24 cellular contexts compared by ENCODE assay signal in the genomic region with DNA sequence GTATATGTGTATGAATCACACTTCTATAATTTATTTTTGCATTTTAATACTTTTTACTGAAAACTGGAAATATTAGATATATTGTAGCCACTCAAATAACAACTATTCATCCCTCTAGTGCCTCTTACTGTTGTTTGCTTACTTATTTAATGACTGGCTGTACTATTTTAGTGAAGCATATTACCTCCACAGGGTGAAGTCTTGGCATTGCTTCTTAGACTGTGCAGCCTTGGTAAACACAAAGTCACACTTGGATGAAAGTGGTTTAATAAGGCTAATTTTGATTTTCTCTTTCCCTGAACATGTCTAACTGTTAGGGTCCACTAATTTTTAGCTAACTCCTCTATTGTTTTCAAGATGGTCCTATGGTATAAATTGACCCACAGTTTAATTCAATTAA.
"Had no signal": no experiment of that assay in that cellular context is flagged by ENCODE, and none has a peak within 500 bp of the region (broad histone marks: within the 10 kb centered on the region; RNA-seq: fewer than 3 reads in every experiment).

No MANE protein-coding gene starts in this region.

- H3K9me3 Mint-ChIP-seq: nephron progenitor cell, neural progenitor cell, type B pancreatic cell had no signal

- DNase-seq: hypothalamus; immature natural killer cell; kidney; left colon; left ventricle myocardium inferior; mesendoderm; naive B cell; natural killer cell; nephron progenitor cell; occipital lobe; right lobe of liver; stimulated activated CD4-positive, alpha-beta T cell treated with anti-CD3 and anti-CD28 coated beads, Interleukin-1b, Interleukin-23, amount 100 ng/mL, for 48 hours; stimulated activated CD4-positive, alpha-beta T cell treated with anti-CD3 and anti-CD28 coated beads, Interleukin-2, amount 100 ng/mL, for 48 hours; stimulated activated CD4-positive, alpha-beta T cell treated with anti-CD3 and anti-CD28 coated beads, Interleukin-4, amount 100 ng/mL, for 4 hours; stimulated activated CD8-positive, alpha-beta memory T cell treated with anti-CD3 and anti-CD28 coated beads, Interleukin-4, amount 100 ng/mL, for 48 hours; stimulated activated naive CD4-positive, alpha-beta T cell treated with Interleukin-2 at 50 U/mL for 16 hours; stimulated activated naive CD8-positive, alpha-beta T cell treated with anti-CD3 and anti-CD28 coated beads, Interleukin-15, amount 100 ng/mL, for 72 hours; substantia nigra; uterus had no signal

- H3K4me1 Mint-ChIP-seq: immature natural killer cell; mesothelial cell of epicardium; naive B cell; natural killer cell; nephron progenitor cell; stimulated activated memory B cell treated with anti-CD40 and anti-IgM and Interleukin-4, amounts not matched to agents 10 μg/mL and 1 μg/mL and 100 μg/mL, for 72 hours; stimulated activated naive CD8-positive, alpha-beta T cell treated with anti-CD3 and anti-CD28 coated beads, Interleukin-15, amount 100 ng/mL, for 72 hours had no signal

- H3K4me3 Mint-ChIP-seq: immature natural killer cell; mesothelial cell of epicardium; naive B cell; natural killer cell; nephron progenitor cell; neural progenitor cell; stimulated activated memory B cell treated with anti-CD40 and anti-IgM and Interleukin-4, amounts not matched to agents 10 μg/mL and 1 μg/mL and 100 μg/mL, for 72 hours; stimulated activated naive CD8-positive, alpha-beta T cell treated with anti-CD3 and anti-CD28 coated beads, Interleukin-15, amount 100 ng/mL, for 72 hours; type B pancreatic cell had no signal

- H3K27me3 Mint-ChIP-seq: naive B cell; progenitor cell of endocrine pancreas; stimulated activated memory B cell treated with anti-CD40 and anti-IgM and Interleukin-4, amounts not matched to agents 10 μg/mL and 1 μg/mL and 100 μg/mL, for 72 hours; stimulated activated naive CD8-positive, alpha-beta T cell treated with anti-CD3 and anti-CD28 coated beads, Interleukin-15, amount 100 ng/mL, for 72 hours; type B pancreatic cell had no signal

- H3K27ac Mint-ChIP-seq: immature natural killer cell; mesothelial cell of epicardium; naive B cell; natural killer cell; neural progenitor cell; progenitor cell of endocrine pancreas; stimulated activated memory B cell treated with anti-CD40 and anti-IgM and Interleukin-4, amounts not matched to agents 10 μg/mL and 1 μg/mL and 100 μg/mL, for 72 hours; stimulated activated naive CD8-positive, alpha-beta T cell treated with anti-CD3 and anti-CD28 coated beads, Interleukin-15, amount 100 ng/mL, for 72 hours; type B pancreatic cell had no signal

- H3K36me3 Mint-ChIP-seq: immature natural killer cell; mesothelial cell of epicardium; naive B cell; neural progenitor cell; stimulated activated memory B cell treated with anti-CD40 and anti-IgM and Interleukin-4, amounts not matched to agents 10 μg/mL and 1 μg/mL and 100 μg/mL, for 72 hours; type B pancreatic cell had no signal
